In genomic region chr21:38804617-38805281, GRCh38 we compare ENCODE assay signal across 8 cellular contexts. TPM values are rescaled to one million over a fixed set of nuclear protein-coding genes. Genes with fewer than 3 reads are reported as not detected.
DNase-seq lines count a peak whose midpoint lies in the region; ATAC-seq and TF ChIP-seq lines count a peak whose summit lies in the region.

No MANE protein-coding gene starts in this region.

- peak overlapping the region; percentile 29; the same call in 1 of the 2 replicates for H3K27ac Mint-ChIP-seq in HFFc6
- H3K27ac Mint-ChIP-seq in naive thymus-derived CD4-positive, alpha-beta T cell: peak overlapping the region in 8 of 9 donors; percentile 38 to 95 (median 74)

- H3K36me3 ChIP-seq in naive thymus-derived CD4-positive, alpha-beta T cell (ENCODE audit: control insufficient read depth in 2 of 3, insufficient read depth in 3 of 3, low read length in 3 of 3): peaks cover 0 to 7% (median 0%) of the 10 kb centered on the region in 3 experiments
- peaks cover 0 to under 1% of the 10 kb centered on the region in 2 donors for H3K36me3 ChIP-seq in thyroid gland

- peaks cover 21% of the 10 kb centered on the region for H3K36me3 Mint-ChIP-seq in HFFc6 (ENCODE audit: low read depth)
- H3K36me3 Mint-ChIP-seq in naive thymus-derived CD4-positive, alpha-beta T cell: peaks cover 0 to 15% (median 3%) of the 10 kb centered on the region in 5 donors

- H3K4me3 Mint-ChIP-seq in HFFc6: peak overlapping the region; percentile 25; the same call in 1 of the 2 replicates
- H3K4me3 Mint-ChIP-seq in naive thymus-derived CD4-positive, alpha-beta T cell: peak overlapping the region; percentile 82 to 97 (median 89)

- no peaks in the 10 kb centered on the region for H3K27me3 ChIP-seq in naive thymus-derived CD4-positive, alpha-beta T cell (ENCODE audit: control insufficient read depth in 2 of 2, insufficient read depth in 2 of 2, low read length in 2 of 2)
- H3K27me3 ChIP-seq in thyroid gland: no peaks in the 10 kb centered on the region

- no peaks in the 10 kb centered on the region for H3K9me3 ChIP-seq in naive thymus-derived CD4-positive, alpha-beta T cell (ENCODE audit: control insufficient read depth in 2 of 3, low read length in 3 of 3)
- no peaks in the 10 kb centered on the region for H3K9me3 ChIP-seq in thyroid gland

- peak overlapping the region; percentile 81 for H3K4me3 ChIP-seq in naive thymus-derived CD4-positive, alpha-beta T cell (ENCODE audit: low read length)
- peak overlapping the region in 2 of 3 donors; percentile 84 to 98 for H3K4me3 ChIP-seq in thyroid gland (replicated peaks in 1 of 3)

- peaks cover 48% of the 10 kb centered on the region for H3K4me1 Mint-ChIP-seq in HFFc6 (ENCODE audit: low read depth)
- H3K4me1 Mint-ChIP-seq in naive thymus-derived CD4-positive, alpha-beta T cell: peaks cover 12 to 32% (median 29%) of the 10 kb centered on the region in 7 donors

- CTCF ChIA-PET in naive thymus-derived CD4-positive, alpha-beta T cell (lab: Charles Lee): interaction anchor here (1.0 kb wide), 1 partner anchor 37 kb away, joined by 9 read pairs; no protein-coding TSS in a partner anchor

- TF ChIP-seq CTCF in HFFc6 (IDR thresholded peaks at IDR 0.05) (peak; percentile 51; the same call in 1 of the 2 replicates), thyroid gland (IDR thresholded peaks at IDR 0.05) (peak; percentile 17 to 70 (median 54))

- H3K9me3 Mint-ChIP-seq in HFFc6: no peaks in the 10 kb centered on the region
- H3K9me3 Mint-ChIP-seq in naive thymus-derived CD4-positive, alpha-beta T cell: no peaks in the 10 kb centered on the region

- DNase-seq in ELF-1 (ENCODE audit: low read depth, low spot score) (peak; percentile 20), HFFc6 (no peak), NCI-H345 (lab: John Stamatoyannopoulos, UW) (peak; percentile 78), fibroblast of peridontal ligament (ENCODE audit: extremely low read depth) (peak; percentile 58), thyroid gland (peak; percentile 81 to 83), retina (no peak)
- DNase-seq in activated T-cell treated with anti-CD3 and anti-CD28 coated beads, Interleukin-2, amount 50 U/mL, for 1 hour: peak; percentile 43
- DNase-seq in naive thymus-derived CD4-positive, alpha-beta T cell: peak in 4 of 9 donors; percentile 5 to 59 (median 10)

- intact Hi-C loops in naive thymus-derived CD4-positive, alpha-beta T cell (cut with micrococcal nuclease): loop anchor here (1.0 to 10.0 kb wide), 12 partner anchors 24 to 1732 kb away; partner anchors contain the start of genes PSMG1 (in 2 of the 2), LCA5L (in 1 of the 2), PIGP (in 1 of the 2) and TTC3 (in 1 of the 2)
- intact Hi-C loops in thyroid gland (cut with DNase I): loop anchor here (5.0 to 10.0 kb wide), 5 partner anchors 67 to 318 kb away; no protein-coding TSS in a partner anchor

- POLR2A ChIA-PET in naive thymus-derived CD4-positive, alpha-beta T cell (lab: Charles Lee): interaction anchor here (0.6 kb wide), 1 partner anchor 35 kb away, joined by 3 read pairs; no protein-coding TSS in a partner anchor

- ATAC-seq in naive thymus-derived CD4-positive, alpha-beta T cell: peak; percentile 28

- peaks cover 4% of the 10 kb centered on the region; the same call in 1 of the 2 replicates for H3K27me3 Mint-ChIP-seq in HFFc6 (ENCODE audit: insufficient read depth)
- H3K27me3 Mint-ChIP-seq in naive thymus-derived CD4-positive, alpha-beta T cell: peaks cover 0 to 5% (median 4%) of the 10 kb centered on the region in 5 donors

- 34 to 68% methylated on average over 13 to 23 of the region's 32 CpGs for WGBS in thyroid gland, 2 donors

- H3K27ac ChIP-seq in naive thymus-derived CD4-positive, alpha-beta T cell (ENCODE audit: low read depth, low read length): peak overlapping the region; percentile 70
- H3K27ac ChIP-seq in thyroid gland: peak overlapping the region; percentile 69 to 99 (median 97)

- TF ChIP-seq POLR2A in thyroid gland (IDR thresholded peaks at IDR 0.05): no peak

- H3K4me1 ChIP-seq in naive thymus-derived CD4-positive, alpha-beta T cell (ENCODE audit: control insufficient read depth in 2 of 2, insufficient read depth in 2 of 2, low read length in 2 of 2): peaks cover 3 to 9% of the 10 kb centered on the region in 2 donors
- peaks cover 13 to 22% of the 10 kb centered on the region in 2 donors for H3K4me1 ChIP-seq in thyroid gland

RNA-seq across cellular contexts. Expression of gene ETS2, which starts 1.0 kb away (rescaled TPM):
- total RNA-seq in HFFc6 (2021; fragmentation: NEBNext Ultra II Directional; extraction: Animal tissue kit (Norgen Biotek cat#: 25700)): 10 to 100 TPM; 23.2 to 33.3 (median 29.0) TPM
- total RNA-seq in naive thymus-derived CD4-positive, alpha-beta T cell: 10 to 100 TPM; 15.6 to 61.1 (median 20.9) TPM
- 1 to 10 TPM; 3.4 to 9.7 TPM for polyA plus RNA-seq in naive thymus-derived CD4-positive, alpha-beta T cell
- total RNA-seq in thyroid gland: 10 to 100 TPM; 36.6 to 92.2 (median 56.3) TPM

Comparison
In these comparisons a context has a peak if more than half of its experiments do, and no peak if none do; other contexts are left out.
1. DNase-seq: peak in ELF-1 (single experiment), NCI-H345 (single experiment), activated T-cell treated with anti-CD3 and anti-CD28 coated beads, Interleukin-2, amount 50 U/mL, for 1 hour (single experiment), fibroblast of peridontal ligament (single experiment) and thyroid gland (2 of 2); none in HFFc6 (single experiment) and retina (single experiment).